ENCODE assay signal across 8 cellular contexts in the genomic region with DNA sequence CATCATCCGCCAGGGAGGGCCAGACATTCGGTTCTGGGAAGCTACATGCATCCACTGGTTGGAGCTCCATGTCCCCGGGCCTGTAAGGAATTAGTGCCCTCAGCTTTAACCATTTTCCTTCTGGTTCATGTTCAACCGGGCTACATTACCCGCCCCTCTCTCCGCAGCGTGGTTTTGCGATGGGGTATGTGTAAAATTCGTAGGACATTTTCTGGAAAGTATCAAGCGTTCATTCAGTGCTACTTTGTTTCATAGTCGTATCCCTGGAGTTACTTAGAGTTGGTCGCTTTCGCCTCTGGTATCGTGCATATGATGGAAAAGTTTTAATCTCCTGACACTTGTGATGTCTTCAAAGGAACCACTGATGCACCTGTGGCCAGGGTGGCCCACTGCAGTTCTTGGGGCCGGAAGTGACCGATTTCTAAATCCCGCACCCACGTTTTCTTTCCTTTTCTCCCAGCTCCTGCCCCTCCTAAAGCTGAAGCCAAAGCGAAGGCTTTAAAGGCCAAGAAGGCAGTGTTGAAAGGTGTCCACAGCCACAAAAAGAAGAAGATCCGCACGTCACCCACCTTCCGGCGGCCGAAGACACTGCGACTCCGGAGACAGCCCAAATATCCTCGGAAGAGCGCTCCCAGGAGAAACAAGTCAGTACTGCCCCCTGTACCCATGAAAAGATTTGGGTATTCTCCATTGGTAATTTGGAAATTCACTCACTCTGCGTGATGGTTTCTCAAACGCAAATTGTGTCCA. TPM values are rescaled to one million over a fixed set of nuclear protein-coding genes. Genes with fewer than 3 reads are reported as not detected.
DNase-seq lines count a peak whose midpoint lies in the region; ATAC-seq and TF ChIP-seq lines count a peak whose summit lies in the region.

No MANE protein-coding gene starts in this region.

- POLR2A ChIA-PET in CD8-positive, alpha-beta T cell (lab: Charles Lee), result interaction anchor here (0.6 to 4.1 kb wide), 20 partner anchors 8 to 574 kb away, joined by 3 to 55 read pairs (median 7); a partner anchor contains a TSS

- intact Hi-C loops in CD8-positive, alpha-beta T cell (cut with DNase I, micrococcal nuclease), result loop anchor here (10.0 kb wide), 2 partner anchors 394 to 424 kb away; no protein-coding TSS in a partner anchor
- intact Hi-C loops in lower lobe of right lung (cut with DNase I), result no loop called here
- intact Hi-C loops in tibial artery (cut with DNase I; ENCODE audit: low total_unique reads), result no loop called here

- in situ Hi-C loops in astrocyte of the spinal cord (cut with HindIII; ENCODE audit: low sequenced_read_pairs), result no loop called here

- peaks cover 53% of the 10 kb centered on the region for H3K36me3 Mint-ChIP-seq in CD8-positive, alpha-beta T cell

- H3K9me3 Mint-ChIP-seq in CD8-positive, alpha-beta T cell, result no peaks in the 10 kb centered on the region

- H3K4me3 ChIP-seq in CD8-positive, alpha-beta T cell (ENCODE audit: low read depth, low read length), result peak overlapping the region; percentile 84
- H3K4me3 ChIP-seq in Loucy (ENCODE audit: low read length, poor library complexity, severe bottlenecking) (peak overlapping the region; percentile 98), astrocyte of the spinal cord (ENCODE audit: low read depth, low read length) (peak overlapping the region; percentile 98), lower lobe of right lung (peak overlapping the region; percentile 96), tibial artery (peak overlapping the region; percentile 81 to 86)

- peaks cover 6% of the 10 kb centered on the region for H3K27me3 Mint-ChIP-seq in CD8-positive, alpha-beta T cell (ENCODE audit: low read depth)

- peak overlapping the region; percentile 99 for H3K9ac ChIP-seq in Loucy (ENCODE audit: low read depth, low read length, poor library complexity, severe bottlenecking)

- peaks cover 34% of the 10 kb centered on the region for H3K36me3 ChIP-seq in CD8-positive, alpha-beta T cell (ENCODE audit: insufficient read depth, low read length)
- H3K36me3 ChIP-seq in Loucy (ENCODE audit: insufficient read depth, low read length), result peaks cover 46% of the 10 kb centered on the region; the same call in 1 of the 2 replicates
- H3K36me3 ChIP-seq in lower lobe of right lung, result peaks cover 44% of the 10 kb centered on the region
- peaks cover 37 to 43% (median 39%) of the 10 kb centered on the region in 3 donors for H3K36me3 ChIP-seq in tibial artery

- no peaks in the 10 kb centered on the region for H3K9me2 ChIP-seq in Loucy (replicated peaks; ENCODE audit: low read depth, low read length)

- ATAC-seq in CD8-positive, alpha-beta T cell, result no peak
- no peak for ATAC-seq in lower lobe of right lung
- no peak for ATAC-seq in HG03108 (IDR thresholded peaks at IDR 0.05; ENCODE audit: unreplicated experiment)

- H3K9me3 ChIP-seq in CD8-positive, alpha-beta T cell (ENCODE audit: low read length), result no peaks in the 10 kb centered on the region
- H3K9me3 ChIP-seq in Loucy (ENCODE audit: insufficient read depth, low read depth, low read length) (no peaks in the 10 kb centered on the region), lower lobe of right lung (no peaks in the 10 kb centered on the region), tibial artery (no peaks in the 10 kb centered on the region)

- TF ChIP-seq CTCF in CD8-positive, alpha-beta T cell (IDR thresholded peaks at IDR 0.05), result no peak
- peak; percentile 31 for TF ChIP-seq CTCF in Loucy (conservative IDR thresholded peaks at IDR 0.05; ENCODE audit: low read length)
- TF ChIP-seq CTCF in astrocyte of the spinal cord (IDR thresholded peaks at IDR 0.05; ENCODE audit: low read depth, low read length), result no peak
- TF ChIP-seq CTCF in lower lobe of right lung (IDR thresholded peaks at IDR 0.05), result no peak
- no peak for TF ChIP-seq CTCF in tibial artery (IDR thresholded peaks at IDR 0.05)
- no peak for TF ChIP-seq CTCF in GM10266 (IDR thresholded peaks at IDR 0.05; ENCODE audit: control insufficient read depth, insufficient read depth, low read depth, missing control alignments)

- peaks cover 39% of the 10 kb centered on the region for H3K79me2 ChIP-seq in Loucy (ENCODE audit: insufficient read depth, low read length)

- peak overlapping the region; percentile 96 for H3K4me3 Mint-ChIP-seq in CD8-positive, alpha-beta T cell

- peaks cover 44% of the 10 kb centered on the region for H4K20me1 ChIP-seq in Loucy (ENCODE audit: insufficient read depth, low read length, poor library complexity, severe bottlenecking)

- peak overlapping the region; percentile 96 for H3K27ac Mint-ChIP-seq in CD8-positive, alpha-beta T cell

- DNase-seq in CD8-positive, alpha-beta T cell, result peak in 1 of 7 experiments; percentile 19
- no peak for DNase-seq in astrocyte of the spinal cord (ENCODE audit: low read depth, low spot score)
- no peak for DNase-seq in lower lobe of right lung
- no peak for DNase-seq in tibial artery
- DNase-seq in NCI-H1105 treated with DMSO at 0.1 percent for 48 hours (lab: John Stamatoyannopoulos, UW), result no peak
- no peak for DNase-seq in GM10266 (ENCODE audit: extremely low spot score)

- H3K4me1 ChIP-seq in CD8-positive, alpha-beta T cell (ENCODE audit: insufficient read depth, low read length), result peaks cover 37% of the 10 kb centered on the region
- H3K4me1 ChIP-seq in Loucy (ENCODE audit: insufficient read depth, low read length, poor library complexity, severe bottlenecking) (peaks cover 22% of the 10 kb centered on the region), lower lobe of right lung (peaks cover 80% of the 10 kb centered on the region), tibial artery (peaks cover 0 to 60% (median 53%) of the 10 kb centered on the region in 4 donors)

- CTCF ChIA-PET in CD8-positive, alpha-beta T cell (lab: Charles Lee), result interaction anchor here (1.1 to 15.3 kb wide), 11 partner anchors 8 to 233 kb away, joined by 3 to 532 read pairs (median 5); a partner anchor contains a TSS

- H3K4me1 Mint-ChIP-seq in CD8-positive, alpha-beta T cell (ENCODE audit: low read depth), result peaks cover 64% of the 10 kb centered on the region

- peak overlapping the region; percentile 99 for H3K4me2 ChIP-seq in Loucy (ENCODE audit: low read depth, low read length, poor library complexity, severe bottlenecking)

- peaks cover 25% of the 10 kb centered on the region for H3F3A ChIP-seq in Loucy (ENCODE audit: low read depth)

- H2AFZ ChIP-seq in Loucy (ENCODE audit: low read length), result no peak overlapping the region

- H3K27me3 ChIP-seq in CD8-positive, alpha-beta T cell (ENCODE audit: insufficient read depth, low read length), result no peaks in the 10 kb centered on the region
- H3K27me3 ChIP-seq in Loucy (ENCODE audit: insufficient read depth, low read length, poor library complexity, severe bottlenecking) (peaks cover 6% of the 10 kb centered on the region), lower lobe of right lung (ENCODE audit: low read depth) (no peaks in the 10 kb centered on the region), tibial artery (no peaks in the 10 kb centered on the region)

- peak overlapping the region; percentile 82 for H3K27ac ChIP-seq in CD8-positive, alpha-beta T cell (ENCODE audit: low read depth, low read length)
- peak overlapping the region; percentile 90 for H3K27ac ChIP-seq in lower lobe of right lung
- H3K27ac ChIP-seq in tibial artery, result peak overlapping the region; percentile 96 to 98

RNA-seq across cellular contexts. Expression of a gene that starts 0.6 kb away (rescaled TPM):
- total RNA-seq in CD8-positive, alpha-beta T cell, result 1,000 to 10,000 TPM; 3,569 to 3,587 TPM
- 1,156 TPM for total RNA-seq in lower lobe of right lung

RNA-seq across cellular contexts. Expression of a gene that starts 2.8 kb away (rescaled TPM):
- total RNA-seq in CD8-positive, alpha-beta T cell, result 10 to 100 TPM; 13.9 to 14.1 TPM
- 62.3 TPM for total RNA-seq in lower lobe of right lung

RNA-seq across cellular contexts. Expression of a gene that starts 5.6 kb away (rescaled TPM):
- total RNA-seq in CD8-positive, alpha-beta T cell, result 1 to 10 TPM in 1 of 2 experiments, under 1 TPM in 1; 0.73 to 1.1 TPM
- 19.8 TPM for total RNA-seq in lower lobe of right lung

RNA-seq across cellular contexts. Expression of a gene that starts 8.2 kb away (rescaled TPM):
- 1 to 10 TPM; 3.4 to 3.6 TPM for total RNA-seq in CD8-positive, alpha-beta T cell
- 11.3 TPM for total RNA-seq in lower lobe of right lung

RNA-seq across cellular contexts. Expression of a gene that starts 8.7 kb away (rescaled TPM):
- total RNA-seq in CD8-positive, alpha-beta T cell, result 1 to 10 TPM; 2.0 to 2.8 TPM
- total RNA-seq in lower lobe of right lung, result 4.4 TPM

Comparison
In these comparisons a context has a peak if more than half of its experiments do, and no peak if none do; other contexts are left out.
1. intact Hi-C loops: an anchor here in CD8-positive, alpha-beta T cell (10.0 kb wide); none called in lower lobe of right lung and tibial artery.